10 cellular contexts compared by ENCODE assay signal in genomic region chr6:15431762-15432495, GRCh38.
A peak's percentile ranks its signal among the peaks of the same experiment; 100 is the strongest.
DNase-seq lines count a peak whose midpoint lies in the region; ATAC-seq, FAIRE-seq and TF ChIP-seq lines count a peak whose summit lies in the region.
"Had no signal": no experiment of that assay in that cellular context is flagged by ENCODE, and none has a peak within 500 bp of the region (broad histone marks: within the 10 kb centered on the region; RNA-seq: fewer than 3 reads in every experiment).

No MANE protein-coding gene starts in this region.

- DNase-seq in AG10803 (ENCODE audit: low read depth) (peak; percentile 54), HK-2 (ENCODE audit: unreplicated experiment) (peak; percentile 8), GM12878 (ENCODE audit: low read depth, low spot score) (no peak), right lobe of liver (no peak), inferior parietal cortex (ENCODE audit: extremely low spot score) (no peak), dedifferentiated amniotic fluid mesenchymal stem cell (ENCODE audit: extremely low spot score) (no peak)
- DNase-seq: activated CD4-positive, alpha-beta T cell treated with anti-CD3 and anti-CD28 coated beads for 36 hours; effector CD4-positive, alpha-beta T cell had no signal

- no peak overlapping the region; the same call in none of the 2 replicates for H3K9ac ChIP-seq in GM12878 (ENCODE audit: control insufficient read depth, insufficient read depth, low read length)

- H3K27ac ChIP-seq in GM12878 (ENCODE audit: control insufficient read depth, insufficient read depth) (peak overlapping the region; percentile 48), right lobe of liver (peak overlapping the region in 1 of 3 donors; percentile 21)

- TF ChIP-seq CTCF in AG10803 (conservative IDR thresholded peaks at IDR 0.05; ENCODE audit: low read length): no peak
- TF ChIP-seq CTCF in GM12878 (IDR thresholded peaks at IDR 0.05 in 2 of 3, conservative IDR thresholded peaks at IDR 0.05 in 1 of 3; ENCODE audit: control insufficient read depth in 2 of 3, extremely low read depth in 1 of 3, insufficient read depth in 1 of 3, low read depth in 3 of 3, low read length in 3 of 3): no peak
- TF ChIP-seq CTCF in right lobe of liver (IDR thresholded peaks at IDR 0.05): no peak

- in situ Hi-C loops in GM12878 (cut with MboI): no loop called here

- H3K4me3 ChIP-seq in AG10803 (ENCODE audit: low read length) (peak overlapping the region; percentile 33), GM12878 (no peak overlapping the region), right lobe of liver (no peak overlapping the region)

- FAIRE-seq in GM12878 (lab: Jason Lieb, UNC): no peak

- intact Hi-C loops in GM12878 (cut with micrococcal nuclease; ENCODE audit: unreplicated experiment) (no loop called here), right lobe of liver (cut with DNase I) (no loop called here)

- H2AFZ ChIP-seq in GM12878 (ENCODE audit: control insufficient read depth, low read depth, low read length): no peak overlapping the region

- SMC1A ChIA-PET in GM12878 (lab: Charles Lee; ENCODE audit: uncharacterized antibody, unreplicated experiment): interaction anchor here (0.8 to 15.4 kb wide), 16 partner anchors 9 to 470 kb away, joined by 3 to 143 read pairs (median 4); no protein-coding TSS in a partner anchor

- H3K4me2 ChIP-seq in GM12878 (ENCODE audit: control insufficient read depth, insufficient read depth): peak overlapping the region; percentile 52

- H3K9me3 ChIP-seq in GM12878 (replicated peaks; ENCODE audit: control insufficient read depth, insufficient read depth, low read length) (peaks cover 4% of the 10 kb centered on the region; the same call in 2 of the 3 replicates), right lobe of liver (no peaks in the 10 kb centered on the region)

- POLR2A ChIA-PET in GM12878 (lab: Charles Lee): interaction anchor here (0.6 to 3.2 kb wide), 4 partner anchors 10 to 39 kb away, joined by 3 to 26 read pairs (median 4); no protein-coding TSS in a partner anchor

- ATAC-seq in GM12878: peak; percentile 27; the same call in 1 of the 3 replicates
- peak; percentile 75 to 77 (median 76) for ATAC-seq in right lobe of liver
- no peak for ATAC-seq in HG03095 (IDR thresholded peaks at IDR 0.05; ENCODE audit: unreplicated experiment)
- ATAC-seq in GM21360 (IDR thresholded peaks at IDR 0.05; ENCODE audit: unreplicated experiment): no peak

- no peaks in the 10 kb centered on the region for H4K20me1 ChIP-seq in GM12878 (ENCODE audit: control insufficient read depth, insufficient read depth)

- RAD21 ChIA-PET in GM12878 (lab: Charles Lee; ENCODE audit: unreplicated experiment): interaction anchor here (1.1 to 4.0 kb wide), 5 partner anchors 10 to 44 kb away, joined by 4 to 32 read pairs (median 5); no protein-coding TSS in a partner anchor

- TF ChIP-seq POLR2A in GM12878 (IDR thresholded peaks at IDR 0.05; ENCODE audit: low read depth, low read length) (no peak), right lobe of liver (IDR thresholded peaks at IDR 0.05) (no peak)

- peaks cover 0 to 1% of the 10 kb centered on the region in 2 experiments; a peak in 1 of 4 replicates for H3K36me3 ChIP-seq in GM12878 (ENCODE audit: control insufficient read depth in 2 of 2, insufficient read depth in 2 of 2, low read length in 1 of 2)
- no peaks in the 10 kb centered on the region for H3K36me3 ChIP-seq in right lobe of liver

- H3K27me3 ChIP-seq in GM12878 (replicated peaks in 1 of 2; ENCODE audit: control insufficient read depth in 2 of 2, insufficient read depth in 2 of 2, low read length in 1 of 2) (no peaks in the 10 kb centered on the region), right lobe of liver (no peaks in the 10 kb centered on the region)

- no TSS peak for BruUV-seq in GM12878 (replicated peaks; lab: Mats Ljungman, UMichigan)

- H3K4me1 ChIP-seq in GM12878 (ENCODE audit: control insufficient read depth, insufficient read depth, low read length): peaks cover 68% of the 10 kb centered on the region
- H3K4me1 ChIP-seq in right lobe of liver: peaks cover 0 to 39% (median 11%) of the 10 kb centered on the region in 4 donors

- TF ChIP-seq RAD21 in GM12878 (IDR thresholded peaks at IDR 0.05; ENCODE audit: insufficient read depth, low read depth, low read length): no peak

- 95% methylated on average over 10 of the region's 10 CpGs for WGBS in GM12878 (ENCODE audit: insufficient coverage, insufficient replicate concordance, low lambda C conversion rate, missing lambda C conversion rate)
- WGBS in right lobe of liver (ENCODE audit: insufficient coverage, low coverage, low lambda C conversion rate, missing lambda C conversion rate): 56% methylated on average over 8 of the region's 10 CpGs

- H3K79me2 ChIP-seq in GM12878 (ENCODE audit: control insufficient read depth, insufficient read depth, low read length): peaks cover 98% of the 10 kb centered on the region

- TF ChIP-seq EP300 in GM12878 (IDR thresholded peaks at IDR 0.05; ENCODE audit: borderline replicate concordance in 1 of 2, control insufficient read depth in 1 of 2, low read depth in 2 of 2, low read length in 2 of 2): no peak

- CTCF ChIA-PET in GM12878 (lab: Yijun Ruan, JAX): interaction anchor here (0.5 to 6.3 kb wide), 10 partner anchors 9 to 101 kb away, joined by 3 to 49 read pairs (median 6); no protein-coding TSS in a partner anchor

TF ChIP-seq in GM12878, 131 proteins besides CTCF, POLR2A, EP300 and RAD21:
- TF ChIP-seq MYB (IDR thresholded peaks at IDR 0.05; ENCODE audit: borderline replicate concordance, low read depth, low read length) (no peak), HSF1 (IDR thresholded peaks at IDR 0.05; ENCODE audit: low read depth, low read length) (no peak), FOXK2 (IDR thresholded peaks at IDR 0.05) (no peak)
- TF ChIP-seq, protein P1, sequence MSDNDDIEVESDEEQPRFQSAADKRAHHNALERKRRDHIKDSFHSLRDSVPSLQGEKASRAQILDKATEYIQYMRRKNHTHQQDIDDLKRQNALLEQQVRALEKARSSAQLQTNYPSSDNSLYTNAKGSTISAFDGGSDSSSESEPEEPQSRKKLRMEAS (IDR thresholded peaks at IDR 0.05; ENCODE audit: low read depth, low read length): no peak
- TF ChIP-seq, protein P2, sequence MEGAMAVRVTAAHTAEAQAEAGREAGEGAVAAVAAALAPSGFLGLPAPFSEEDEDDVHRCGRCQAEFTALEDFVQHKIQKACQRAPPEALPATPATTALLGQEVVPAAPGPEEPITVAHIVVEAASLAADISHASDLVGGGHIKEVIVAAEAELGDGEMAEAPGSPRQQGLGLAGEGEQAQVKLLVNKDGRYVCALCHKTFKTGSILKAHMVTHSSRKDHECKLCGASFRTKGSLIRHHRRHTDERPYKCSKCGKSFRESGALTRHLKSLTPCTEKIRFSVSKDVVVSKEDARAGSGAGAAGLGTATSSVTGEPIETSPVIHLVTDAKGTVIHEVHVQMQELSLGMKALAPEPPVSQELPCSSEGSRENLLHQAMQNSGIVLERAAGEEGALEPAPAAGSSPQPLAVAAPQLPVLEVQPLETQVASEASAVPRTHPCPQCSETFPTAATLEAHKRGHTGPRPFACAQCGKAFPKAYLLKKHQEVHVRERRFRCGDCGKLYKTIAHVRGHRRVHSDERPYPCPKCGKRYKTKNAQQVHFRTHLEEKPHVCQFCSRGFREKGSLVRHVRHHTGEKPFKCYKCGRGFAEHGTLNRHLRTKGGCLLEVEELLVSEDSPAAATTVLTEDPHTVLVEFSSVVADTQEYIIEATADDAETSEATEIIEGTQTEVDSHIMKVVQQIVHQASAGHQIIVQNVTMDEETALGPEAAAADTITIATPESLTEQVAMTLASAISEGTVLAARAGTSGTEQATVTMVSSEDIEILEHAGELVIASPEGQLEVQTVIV (IDR thresholded peaks at IDR 0.05; ENCODE audit: borderline replicate concordance, partially characterized antibody): no peak

Comparison
In these comparisons a context has a peak if more than half of its experiments do, and no peak if none do; other contexts are left out.
1. DNase-seq: peak in AG10803 (single experiment) and HK-2 (single experiment); none in GM12878 (single experiment), right lobe of liver (0 of 3), inferior parietal cortex (single experiment) and dedifferentiated amniotic fluid mesenchymal stem cell (single experiment).
2. ATAC-seq: peak in GM12878 (single experiment) and right lobe of liver (4 of 4); none in HG03095 (single experiment) and GM21360 (single experiment).